ENCODE assay signal across 30 cellular contexts in the genomic region with DNA sequence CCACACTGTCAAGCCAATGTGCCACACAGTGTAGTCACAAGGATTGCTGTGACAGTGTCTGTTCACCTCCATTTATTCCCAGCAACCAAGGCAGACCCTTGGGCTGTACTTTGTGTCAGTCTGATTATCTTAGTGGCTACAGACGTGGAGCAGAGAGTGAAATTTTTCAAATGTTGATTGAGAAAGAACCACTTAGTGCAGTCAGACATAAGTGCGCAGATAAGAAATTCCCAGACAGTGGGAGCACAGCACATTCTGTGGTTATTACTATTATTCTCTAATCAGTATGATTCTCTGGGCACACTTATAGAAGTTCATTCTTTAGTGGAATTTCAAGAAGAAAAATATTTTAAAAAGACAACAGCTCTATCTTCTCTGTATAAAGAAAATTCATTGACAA.
"Had no signal": no experiment of that assay in that cellular context is flagged by ENCODE, and none has a peak within 500 bp of the region (broad histone marks: within the 10 kb centered on the region; RNA-seq: fewer than 3 reads in every experiment).

No MANE protein-coding gene starts in this region.

- H3K27me3 Mint-ChIP-seq: activated CD4-positive, alpha-beta memory T cell treated with anti-CD3 and anti-CD28 coated beads, Interleukin-2, amount 10 ng/mL, durations not matched to agents 7 days and 5 days; activated CD4-positive, alpha-beta T cell treated with anti-CD3 and anti-CD28 coated beads, Interleukin-2, amount 10 ng/mL, durations not matched to agents 7 days and 5 days; activated naive CD4-positive, alpha-beta T cell treated with anti-CD3 and anti-CD28 coated beads, Interleukin-2, amount 10 ng/mL, durations not matched to agents 7 days and 5 days; activated naive CD8-positive, alpha-beta T cell treated with anti-CD3 and anti-CD28 coated beads, Interleukin-2, amount 10 ng/mL, durations not matched to agents 7 days and 5 days; activated T-cell treated with anti-CD3 and anti-CD28 coated beads, Interleukin-2, amount 50 U/mL, for 24 hours had no signal

- H3K4me3 Mint-ChIP-seq: activated CD4-positive, alpha-beta memory T cell treated with anti-CD3 and anti-CD28 coated beads, Interleukin-2, amount 10 ng/mL, durations not matched to agents 7 days and 5 days; activated CD4-positive, alpha-beta T cell treated with anti-CD3 and anti-CD28 coated beads, Interleukin-2, amount 10 ng/mL, durations not matched to agents 7 days and 5 days; activated naive CD4-positive, alpha-beta T cell treated with anti-CD3 and anti-CD28 coated beads, Interleukin-2, amount 10 ng/mL, durations not matched to agents 7 days and 5 days; activated naive CD8-positive, alpha-beta T cell treated with anti-CD3 and anti-CD28 coated beads, Interleukin-2, amount 10 ng/mL, durations not matched to agents 7 days and 5 days; activated T-cell treated with anti-CD3 and anti-CD28 coated beads, Interleukin-2, amount 50 U/mL, for 24 hours; activated T-cell treated with anti-CD3 and anti-CD28 coated beads, Interleukin-2, amount 50 U/mL, for 72 hours; WTC11 had no signal

- H3K27ac ChIP-seq: body of pancreas, colonic mucosa, epithelial cell of prostate, esophagus squamous epithelium, gastrocnemius medialis had no signal

- H3K4me1 ChIP-seq: body of pancreas, colonic mucosa, esophagus squamous epithelium, gastrocnemius medialis had no signal

- H3K4me3 ChIP-seq: body of pancreas, colonic mucosa, esophagus squamous epithelium, gastrocnemius medialis had no signal

- H3K36me3 ChIP-seq: colonic mucosa, esophagus squamous epithelium, gastrocnemius medialis had no signal

- FAIRE-seq: endometrium, endothelial cell of umbilical vein had no signal

- H3K36me3 Mint-ChIP-seq: activated naive CD4-positive, alpha-beta T cell treated with anti-CD3 and anti-CD28 coated beads, Interleukin-2, amount 10 ng/mL, durations not matched to agents 7 days and 5 days; activated naive CD4-positive, alpha-beta T cell treated with anti-CD3 and anti-CD28 coated beads, Interleukin-2, amount 50 U/mL, for 72 hours; activated naive CD8-positive, alpha-beta T cell treated with anti-CD3 and anti-CD28 coated beads, Interleukin-2, amount 10 ng/mL, durations not matched to agents 7 days and 5 days; WTC11 had no signal

- H3K27ac Mint-ChIP-seq: activated CD4-positive, alpha-beta memory T cell treated with anti-CD3 and anti-CD28 coated beads, Interleukin-2, amount 10 ng/mL, durations not matched to agents 7 days and 5 days; activated naive CD4-positive, alpha-beta T cell treated with anti-CD3 and anti-CD28 coated beads, Interleukin-2, amount 10 ng/mL, durations not matched to agents 7 days and 5 days; activated naive CD4-positive, alpha-beta T cell treated with anti-CD3 and anti-CD28 coated beads, Interleukin-2, amount 50 U/mL, for 72 hours; activated naive CD8-positive, alpha-beta T cell treated with anti-CD3 and anti-CD28 coated beads, Interleukin-2, amount 10 ng/mL, durations not matched to agents 7 days and 5 days; activated T-cell treated with anti-CD3 and anti-CD28 coated beads, Interleukin-2, amount 50 U/mL, for 24 hours; activated T-cell treated with anti-CD3 and anti-CD28 coated beads, Interleukin-2, amount 50 U/mL, for 72 hours; WTC11 had no signal

- DNase-seq: activated CD4-positive, alpha-beta memory T cell treated with anti-CD3 and anti-CD28 coated beads, Interleukin-2, amount 10 ng/mL, durations not matched to agents 7 days and 5 days; activated CD4-positive, alpha-beta T cell treated with anti-CD3 and anti-CD28 coated beads for 1 hour; activated CD4-positive, alpha-beta T cell treated with anti-CD3 and anti-CD28 coated beads for 4 hours; activated CD4-positive, alpha-beta T cell treated with anti-CD3 and anti-CD28 coated beads, Interleukin-2, amount 10 ng/mL, durations not matched to agents 7 days and 5 days; activated CD4-positive, alpha-beta T cell treated with anti-CD3 and anti-CD28 coated beads, Interleukin-2, amount 50 U/mL, for 4 hours; activated CD8-positive, alpha-beta memory T cell treated with anti-CD3 and anti-CD28 coated beads, Interleukin-2, amount 50 U/mL, for 48 hours; activated gamma-delta T cell; activated naive CD4-positive, alpha-beta T cell; activated naive CD4-positive, alpha-beta T cell treated with anti-CD3 and anti-CD28 coated beads, Interleukin-2, amount 10 ng/mL, durations not matched to agents 7 days and 5 days; activated naive CD8-positive, alpha-beta T cell treated with anti-CD3 and anti-CD28 coated beads, Interleukin-2, amount 10 ng/mL, durations not matched to agents 7 days and 5 days; activated T-cell treated with anti-CD3 and anti-CD28 coated beads for 4 hours; activated T-cell treated with anti-CD3 and anti-CD28 coated beads, Interleukin-2, amount 50 U/mL, for 24 hours; activated T-cell treated with anti-CD3 and anti-CD28 coated beads, Interleukin-2, amount 50 U/mL, for 72 hours; amniotic stem cell; anterior cingulate cortex; body of pancreas; central memory CD4-positive, alpha-beta T cell; cerebellar nuclear complex; colonic mucosa; effector CD8-positive, alpha-beta T cell; esophagus squamous epithelium; foreskin fibroblast; gastrocnemius medialis; glutamatergic neuron; T-helper 2 cell had no signal

- H3K9me3 Mint-ChIP-seq: activated CD4-positive, alpha-beta memory T cell treated with anti-CD3 and anti-CD28 coated beads, Interleukin-2, amount 10 ng/mL, durations not matched to agents 7 days and 5 days; activated CD4-positive, alpha-beta T cell treated with anti-CD3 and anti-CD28 coated beads, Interleukin-2, amount 10 ng/mL, durations not matched to agents 7 days and 5 days; activated naive CD4-positive, alpha-beta T cell treated with anti-CD3 and anti-CD28 coated beads, Interleukin-2, amount 10 ng/mL, durations not matched to agents 7 days and 5 days; activated naive CD8-positive, alpha-beta T cell treated with anti-CD3 and anti-CD28 coated beads, Interleukin-2, amount 10 ng/mL, durations not matched to agents 7 days and 5 days; activated T-cell treated with anti-CD3 and anti-CD28 coated beads, Interleukin-2, amount 50 U/mL, for 24 hours; activated T-cell treated with anti-CD3 and anti-CD28 coated beads, Interleukin-2, amount 50 U/mL, for 72 hours; WTC11 had no signal

- ATAC-seq: activated naive CD4-positive, alpha-beta T cell treated with anti-CD3 and anti-CD28 coated beads, Interleukin-2, amount 50 U/mL, for 72 hours; activated T-cell treated with anti-CD3 and anti-CD28 coated beads, Interleukin-2, amount 50 U/mL, for 72 hours; body of pancreas; gastrocnemius medialis; WTC11 had no signal

- H3K4me1 Mint-ChIP-seq: activated CD4-positive, alpha-beta memory T cell treated with anti-CD3 and anti-CD28 coated beads, Interleukin-2, amount 10 ng/mL, durations not matched to agents 7 days and 5 days; activated CD4-positive, alpha-beta T cell treated with anti-CD3 and anti-CD28 coated beads, Interleukin-2, amount 10 ng/mL, durations not matched to agents 7 days and 5 days; activated naive CD4-positive, alpha-beta T cell treated with anti-CD3 and anti-CD28 coated beads, Interleukin-2, amount 10 ng/mL, durations not matched to agents 7 days and 5 days; activated naive CD8-positive, alpha-beta T cell treated with anti-CD3 and anti-CD28 coated beads, Interleukin-2, amount 10 ng/mL, durations not matched to agents 7 days and 5 days had no signal

- H3K9me3 ChIP-seq: body of pancreas, colonic mucosa, esophagus squamous epithelium, gastrocnemius medialis had no signal

- H3K27me3 ChIP-seq: body of pancreas, colonic mucosa, esophagus squamous epithelium, gastrocnemius medialis had no signal
